In the genomic region with DNA sequence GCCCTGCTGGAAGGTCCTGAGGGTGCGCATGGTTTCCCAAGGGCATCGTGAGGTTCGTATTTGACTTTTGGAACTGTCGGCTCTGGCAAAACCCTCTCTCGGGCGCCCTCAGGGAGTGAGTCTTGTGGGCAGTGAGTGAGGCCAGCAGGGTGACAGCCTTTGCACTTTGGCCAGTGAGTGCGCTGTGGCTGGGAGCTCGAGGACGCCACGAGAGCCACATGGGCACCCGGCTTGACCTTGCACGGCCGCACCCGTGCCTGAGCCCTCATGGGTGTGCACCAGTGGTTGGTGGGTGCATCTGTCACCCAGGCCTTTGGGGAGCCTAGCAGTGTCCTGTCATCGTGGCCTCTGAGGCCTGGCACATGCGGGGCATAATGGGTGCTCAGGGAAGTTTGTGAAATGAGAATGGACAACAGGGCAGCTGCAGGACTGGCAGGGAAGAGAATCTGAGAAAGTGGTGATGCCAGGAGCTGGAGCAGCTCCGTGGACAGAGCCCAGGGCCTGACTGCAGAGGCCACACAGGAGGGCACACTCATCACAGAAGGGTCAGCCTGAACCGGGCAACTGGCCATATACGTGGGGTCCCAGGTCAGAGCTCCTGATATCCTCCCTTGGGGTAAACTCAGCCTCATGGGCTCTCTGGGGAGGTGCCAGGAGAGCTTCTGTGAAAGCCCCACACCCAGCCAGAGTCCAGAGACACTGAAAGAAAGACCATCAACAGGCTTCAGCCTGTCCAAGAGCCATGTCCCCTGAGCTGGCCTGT, we compare ENCODE assay signal across 1 cellular context.
TF ChIP-seq lines count a peak whose summit lies in the region.

No MANE protein-coding gene starts in this region.

TF ChIP-seq in HEK293T, 16 proteins besides CTCF, POLR2A, EP300 and RAD21 (continued from another document):
- TF ChIP-seq BHLHE40 (IDR thresholded peaks at IDR 0.05; ENCODE audit: borderline replicate concordance) (no peak), L3MBTL2 (conservative IDR thresholded peaks at IDR 0.05) (no peak), FOXA1 (IDR thresholded peaks at IDR 0.05) (no peak), ZNF384 (IDR thresholded peaks at IDR 0.05) (no peak), NFRKB (IDR thresholded peaks at IDR 0.05) (no peak), HDGF (IDR thresholded peaks at IDR 0.05; ENCODE audit: borderline replicate concordance) (no peak), SP1 (IDR thresholded peaks at IDR 0.05) (no peak), FOXM1 (IDR thresholded peaks at IDR 0.05; ENCODE audit: borderline replicate concordance) (no peak), FOXK2 (IDR thresholded peaks at IDR 0.05) (no peak)
